8 cellular contexts compared by ENCODE assay signal in genomic region chr7:112782498-112782897, GRCh38. TPM values are rescaled to one million over a fixed set of nuclear protein-coding genes. Genes with fewer than 3 reads are reported as not detected.
A peak's percentile ranks its signal among the peaks of the same experiment; 100 is the strongest.
DNase-seq lines count a peak whose midpoint lies in the region; ATAC-seq and TF ChIP-seq lines count a peak whose summit lies in the region.

No MANE protein-coding gene starts in this region.

- peaks cover 2 to 25% of the 10 kb centered on the region in 2 donors for H3K36me3 Mint-ChIP-seq in activated T-cell treated with anti-CD3 and anti-CD28 coated beads, Interleukin-2, amount 50 U/mL, for 72 hours (ENCODE audit: insufficient read depth in 2 of 2)
- peaks cover 79% of the 10 kb centered on the region for H3K36me3 Mint-ChIP-seq in activated T-cell treated with anti-CD3 and anti-CD28 coated beads, Interleukin-2, amount 50 U/mL, for 24 hours (ENCODE audit: low read depth)

- no peaks in the 10 kb centered on the region for H3K4me1 ChIP-seq in mucosa of descending colon (ENCODE audit: low read depth)

- H3K4me3 ChIP-seq in mucosa of descending colon, result no peak overlapping the region

- H3K9me3 Mint-ChIP-seq in activated T-cell treated with anti-CD3 and anti-CD28 coated beads, Interleukin-2, amount 50 U/mL, for 72 hours, result no peaks in the 10 kb centered on the region
- H3K9me3 Mint-ChIP-seq in activated T-cell treated with anti-CD3 and anti-CD28 coated beads, Interleukin-2, amount 50 U/mL, for 24 hours, result no peaks in the 10 kb centered on the region

- TF ChIP-seq CTCF in mucosa of descending colon (IDR thresholded peaks at IDR 0.05) (no peak), omental fat pad (IDR thresholded peaks at IDR 0.05) (no peak)

- ATAC-seq in activated T-cell treated with anti-CD3 and anti-CD28 coated beads, Interleukin-2, amount 50 U/mL, for 72 hours (replicated peaks in 1 of 2), result peak; percentile 99 to 100
- ATAC-seq in GM21825 (IDR thresholded peaks at IDR 0.05; ENCODE audit: unreplicated experiment) (peak; percentile 95), HG03520 (IDR thresholded peaks at IDR 0.05; ENCODE audit: unreplicated experiment) (peak; percentile 94), mucosa of descending colon (peak; percentile 77), omental fat pad (ENCODE audit: low FRiP score) (no peak)

- intact Hi-C loops in mucosa of descending colon (cut with DNase I, micrococcal nuclease), result no loop called here

- H3K4me3 Mint-ChIP-seq in activated T-cell treated with anti-CD3 and anti-CD28 coated beads, Interleukin-2, amount 50 U/mL, for 72 hours, result peak overlapping the region; percentile 37 to 49
- H3K4me3 Mint-ChIP-seq in activated T-cell treated with anti-CD3 and anti-CD28 coated beads, Interleukin-2, amount 50 U/mL, for 24 hours, result no peak overlapping the region

- peak; percentile 51 to 54 for DNase-seq in activated T-cell treated with anti-CD3 and anti-CD28 coated beads, Interleukin-2, amount 50 U/mL, for 72 hours
- no peak for DNase-seq in activated T-cell treated with anti-CD3 and anti-CD28 coated beads, Interleukin-2, amount 50 U/mL, for 24 hours
- no peak for DNase-seq in mucosa of descending colon
- DNase-seq in medulla oblongata (ENCODE audit: extremely low spot score), result no peak
- no peak for DNase-seq in activated T-cell treated with anti-CD3 and anti-CD28 coated beads for 4 hours
- DNase-seq in omental fat pad (ENCODE audit: low spot score), result no peak

- H3K27ac Mint-ChIP-seq in activated T-cell treated with anti-CD3 and anti-CD28 coated beads, Interleukin-2, amount 50 U/mL, for 72 hours, result peak overlapping the region; percentile 73
- no peak overlapping the region for H3K27ac Mint-ChIP-seq in activated T-cell treated with anti-CD3 and anti-CD28 coated beads, Interleukin-2, amount 50 U/mL, for 24 hours

- H3K27me3 Mint-ChIP-seq in activated T-cell treated with anti-CD3 and anti-CD28 coated beads, Interleukin-2, amount 50 U/mL, for 72 hours (ENCODE audit: low read depth), result no peaks in the 10 kb centered on the region
- no peaks in the 10 kb centered on the region for H3K27me3 Mint-ChIP-seq in activated T-cell treated with anti-CD3 and anti-CD28 coated beads, Interleukin-2, amount 50 U/mL, for 24 hours

- H3K36me3 ChIP-seq in mucosa of descending colon (ENCODE audit: low read depth), result no peaks in the 10 kb centered on the region

- H3K9me3 ChIP-seq in mucosa of descending colon, result no peaks in the 10 kb centered on the region

- peaks cover 49% of the 10 kb centered on the region for H3K4me1 Mint-ChIP-seq in activated T-cell treated with anti-CD3 and anti-CD28 coated beads, Interleukin-2, amount 50 U/mL, for 72 hours (ENCODE audit: low read depth)
- peaks cover 35% of the 10 kb centered on the region for H3K4me1 Mint-ChIP-seq in activated T-cell treated with anti-CD3 and anti-CD28 coated beads, Interleukin-2, amount 50 U/mL, for 24 hours (ENCODE audit: low read depth)

RNA-seq across cellular contexts. Expression of gene TMEM168, which starts 7.7 kb away (rescaled TPM):
- total RNA-seq in activated T-cell treated with anti-CD3 and anti-CD28 coated beads, Interleukin-2, amount 50 U/mL, for 72 hours, result 10 to 100 TPM; 25.6 to 31.8 TPM
- total RNA-seq in mucosa of descending colon (10 to 100 TPM; 29.1 to 53.0 (median 46.2) TPM), omental fat pad (10 to 100 TPM; 17.9 to 28.7 (median 20.8) TPM)

Comparison
In these comparisons a context has a peak if more than half of its experiments do, and no peak if none do; other contexts are left out.
1. DNase-seq: peak in activated T-cell treated with anti-CD3 and anti-CD28 coated beads, Interleukin-2, amount 50 U/mL, for 72 hours (2 of 2); none in activated T-cell treated with anti-CD3 and anti-CD28 coated beads, Interleukin-2, amount 50 U/mL, for 24 hours (single experiment), mucosa of descending colon (0 of 3), medulla oblongata (single experiment), activated T-cell treated with anti-CD3 and anti-CD28 coated beads for 4 hours (single experiment) and omental fat pad (single experiment).